In genomic region chr14:23639048-23639890, GRCh38 we compare ENCODE assay signal across 1 cellular context.
TF ChIP-seq lines count a peak whose summit lies in the region.

No MANE protein-coding gene starts in this region.

TF ChIP-seq in HepG2, 621 proteins besides CTCF, POLR2A, EP300 and RAD21 (continued from another document and continues in another):
- peak; percentile 94 for TF ChIP-seq SPEN (CRISPR knock-in tag; IDR thresholded peaks at IDR 0.05; ENCODE audit: low read depth)
- peak; percentile 78 for TF ChIP-seq UBTF (CRISPR knock-in tag; IDR thresholded peaks at IDR 0.05)
- peak; percentile 56 for TF ChIP-seq NFYB (CRISPR knock-in tag; IDR thresholded peaks at IDR 0.05)
- TF ChIP-seq ZBTB21 (CRISPR knock-in tag; IDR thresholded peaks at IDR 0.05): 0 out of 2 replicates have a peak, but pooled peaks have one; percentile 23
- TF ChIP-seq ZNF883 (CRISPR knock-in tag; IDR thresholded peaks at IDR 0.05; ENCODE audit: not compliant biosample characterization): peak; percentile 100
- peak; percentile 33 for TF ChIP-seq TBL1XR1 (IDR thresholded peaks at IDR 0.05; ENCODE audit: borderline replicate concordance, low read length, partially characterized antibody)
- TF ChIP-seq JDP2 (CRISPR knock-in tag; IDR thresholded peaks at IDR 0.05; ENCODE audit: borderline replicate concordance): no peak
- TF ChIP-seq RFX3 (CRISPR knock-in tag; IDR thresholded peaks at IDR 0.05): peak; percentile 24; the same call in 1 of the 2 replicates
- TF ChIP-seq ZNF775 (CRISPR knock-in tag; IDR thresholded peaks at IDR 0.05; ENCODE audit: borderline replicate concordance): no peak; the same call in 1 of the 2 replicates
- peak; percentile 10; the same call in 1 of the 2 replicates for TF ChIP-seq MIER2 (CRISPR knock-in tag; IDR thresholded peaks at IDR 0.05)
- TF ChIP-seq ZBTB20 (CRISPR knock-in tag; IDR thresholded peaks at IDR 0.05; ENCODE audit: borderline replicate concordance, low read depth): peak; percentile 98; the same call in 1 of the 2 replicates
- peak; percentile 10 for TF ChIP-seq PRPF4 (IDR thresholded peaks at IDR 0.05; ENCODE audit: low read depth, low read length, poor library complexity, severe bottlenecking)
- TF ChIP-seq ZBTB8A (CRISPR knock-in tag; IDR thresholded peaks at IDR 0.05; ENCODE audit: borderline replicate concordance, low read depth): peak; percentile 98
- TF ChIP-seq ZMYM2 (CRISPR knock-in tag; IDR thresholded peaks at IDR 0.05): no peak
- TF ChIP-seq BHLHE40 (IDR thresholded peaks at IDR 0.05; ENCODE audit: low read length): peak; percentile 51; the same call in 1 of the 2 replicates
- no peak for TF ChIP-seq KLF9 (CRISPR knock-in tag; IDR thresholded peaks at IDR 0.05; ENCODE audit: low read depth)
- no peak; the same call in none of the 2 replicates for TF ChIP-seq MIER3 (CRISPR knock-in tag; IDR thresholded peaks at IDR 0.05; ENCODE audit: borderline replicate concordance)
- TF ChIP-seq GFI1 (CRISPR knock-in tag; IDR thresholded peaks at IDR 0.05; ENCODE audit: borderline replicate concordance): no peak
- no peak for TF ChIP-seq RORA (CRISPR knock-in tag; IDR thresholded peaks at IDR 0.05)
- TF ChIP-seq ADNP (CRISPR knock-in tag; IDR thresholded peaks at IDR 0.05): no peak
- peak; percentile 83 for TF ChIP-seq ZNF543 (CRISPR knock-in tag; IDR thresholded peaks at IDR 0.05)
- TF ChIP-seq, protein P1, sequence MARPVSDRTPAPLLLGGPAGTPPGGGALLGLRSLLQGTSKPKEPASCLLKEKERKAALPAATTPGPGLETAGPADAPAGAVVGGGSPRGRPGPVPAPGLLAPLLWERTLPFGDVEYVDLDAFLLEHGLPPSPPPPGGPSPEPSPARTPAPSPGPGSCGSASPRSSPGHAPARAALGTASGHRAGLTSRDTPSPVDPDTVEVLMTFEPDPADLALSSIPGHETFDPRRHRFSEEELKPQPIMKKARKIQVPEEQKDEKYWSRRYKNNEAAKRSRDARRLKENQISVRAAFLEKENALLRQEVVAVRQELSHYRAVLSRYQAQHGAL (CRISPR knock-in tag; IDR thresholded peaks at IDR 0.05; ENCODE audit: not compliant biosample characterization): no peak
- TF ChIP-seq, protein P2, sequence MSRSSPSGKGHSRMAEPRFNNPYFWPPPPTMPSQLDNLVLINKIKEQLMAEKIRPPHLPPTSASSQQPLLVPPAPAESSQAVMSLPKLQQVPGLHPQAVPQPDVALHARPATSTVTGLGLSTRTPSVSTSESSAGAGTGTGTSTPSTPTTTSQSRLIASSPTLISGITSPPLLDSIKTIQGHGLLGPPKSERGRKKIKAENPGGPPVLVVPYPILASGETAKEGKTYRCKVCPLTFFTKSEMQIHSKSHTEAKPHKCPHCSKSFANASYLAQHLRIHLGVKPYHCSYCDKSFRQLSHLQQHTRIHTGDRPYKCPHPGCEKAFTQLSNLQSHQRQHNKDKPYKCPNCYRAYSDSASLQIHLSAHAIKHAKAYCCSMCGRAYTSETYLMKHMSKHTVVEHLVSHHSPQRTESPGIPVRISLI (CRISPR knock-in tag; IDR thresholded peaks at IDR 0.05; ENCODE audit: borderline replicate concordance): peak; percentile 70
- TF ChIP-seq ZSCAN5A (CRISPR knock-in tag; IDR thresholded peaks at IDR 0.05; ENCODE audit: borderline replicate concordance): peak; percentile 92
- 0 out of 2 replicates have a peak, but pooled peaks have one; percentile 43 for TF ChIP-seq ZNF839 (CRISPR knock-in tag; IDR thresholded peaks at IDR 0.05; ENCODE audit: borderline replicate concordance)
- peak; percentile 16; the same call in 1 of the 2 replicates for TF ChIP-seq U2AF2 (IDR thresholded peaks at IDR 0.05; ENCODE audit: low read depth, low read length)
- TF ChIP-seq ZNF256 (CRISPR knock-in tag; conservative IDR thresholded peaks at IDR 0.05): no peak
- peak; percentile 56; the same call in 1 of the 2 replicates for TF ChIP-seq RBAK (CRISPR knock-in tag; IDR thresholded peaks at IDR 0.05)
- TF ChIP-seq TFDP2 (CRISPR knock-in tag; IDR thresholded peaks at IDR 0.05): peak; percentile 89
- TF ChIP-seq ZNF709 (CRISPR knock-in tag; IDR thresholded peaks at IDR 0.05): no peak
- peak; percentile 99 for TF ChIP-seq ZNF33B (CRISPR knock-in tag; IDR thresholded peaks at IDR 0.05)
- no peak for TF ChIP-seq ZNF232 (CRISPR knock-in tag; IDR thresholded peaks at IDR 0.05; ENCODE audit: borderline replicate concordance)
- TF ChIP-seq CHCHD3 (CRISPR knock-in tag; IDR thresholded peaks at IDR 0.05): peak; percentile 95
- peak; percentile 74; the same call in 1 of the 2 replicates for TF ChIP-seq KAT7 (CRISPR knock-in tag; IDR thresholded peaks at IDR 0.05; ENCODE audit: borderline replicate concordance)
- no peak for TF ChIP-seq NCOA5 (CRISPR knock-in tag; IDR thresholded peaks at IDR 0.05)
- TF ChIP-seq HOXA3 (CRISPR knock-in tag; IDR thresholded peaks at IDR 0.05): no peak
- TF ChIP-seq ZFP37 (CRISPR knock-in tag; IDR thresholded peaks at IDR 0.05; ENCODE audit: borderline replicate concordance): no peak
- TF ChIP-seq ZFP1 (CRISPR knock-in tag; IDR thresholded peaks at IDR 0.05): peak; percentile 28; the same call in 1 of the 2 replicates
- no peak; the same call in 1 of the 2 replicates for TF ChIP-seq SSRP1 (CRISPR knock-in tag; IDR thresholded peaks at IDR 0.05)
- TF ChIP-seq SATB2 (CRISPR knock-in tag; IDR thresholded peaks at IDR 0.05): no peak
- peak; percentile 71 for TF ChIP-seq ZMYM4 (CRISPR knock-in tag; IDR thresholded peaks at IDR 0.05)
- TF ChIP-seq ZNF782 (CRISPR knock-in tag; IDR thresholded peaks at IDR 0.05; ENCODE audit: borderline replicate concordance): peak; percentile 91
- TF ChIP-seq, protein P3, sequence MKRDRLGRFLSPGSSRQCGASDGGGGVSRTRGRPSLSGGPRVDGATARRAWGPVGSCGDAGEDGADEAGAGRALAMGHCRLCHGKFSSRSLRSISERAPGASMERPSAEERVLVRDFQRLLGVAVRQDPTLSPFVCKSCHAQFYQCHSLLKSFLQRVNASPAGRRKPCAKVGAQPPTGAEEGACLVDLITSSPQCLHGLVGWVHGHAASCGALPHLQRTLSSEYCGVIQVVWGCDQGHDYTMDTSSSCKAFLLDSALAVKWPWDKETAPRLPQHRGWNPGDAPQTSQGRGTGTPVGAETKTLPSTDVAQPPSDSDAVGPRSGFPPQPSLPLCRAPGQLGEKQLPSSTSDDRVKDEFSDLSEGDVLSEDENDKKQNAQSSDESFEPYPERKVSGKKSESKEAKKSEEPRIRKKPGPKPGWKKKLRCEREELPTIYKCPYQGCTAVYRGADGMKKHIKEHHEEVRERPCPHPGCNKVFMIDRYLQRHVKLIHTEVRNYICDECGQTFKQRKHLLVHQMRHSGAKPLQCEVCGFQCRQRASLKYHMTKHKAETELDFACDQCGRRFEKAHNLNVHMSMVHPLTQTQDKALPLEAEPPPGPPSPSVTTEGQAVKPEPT (CRISPR knock-in tag; IDR thresholded peaks at IDR 0.05; ENCODE audit: low read depth): peak; percentile 93; the same call in 1 of the 2 replicates
- peak; percentile 99 for TF ChIP-seq PCBP1 (IDR thresholded peaks at IDR 0.05; ENCODE audit: borderline replicate concordance, low read depth, low read length)
- no peak; the same call in 1 of the 2 replicates for TF ChIP-seq SMAD9 (CRISPR knock-in tag; IDR thresholded peaks at IDR 0.05)
- peak; percentile 90; the same call in 1 of the 2 replicates for TF ChIP-seq ZNF350 (CRISPR knock-in tag; IDR thresholded peaks at IDR 0.05; ENCODE audit: borderline replicate concordance, low read depth)
- TF ChIP-seq, protein P4, sequence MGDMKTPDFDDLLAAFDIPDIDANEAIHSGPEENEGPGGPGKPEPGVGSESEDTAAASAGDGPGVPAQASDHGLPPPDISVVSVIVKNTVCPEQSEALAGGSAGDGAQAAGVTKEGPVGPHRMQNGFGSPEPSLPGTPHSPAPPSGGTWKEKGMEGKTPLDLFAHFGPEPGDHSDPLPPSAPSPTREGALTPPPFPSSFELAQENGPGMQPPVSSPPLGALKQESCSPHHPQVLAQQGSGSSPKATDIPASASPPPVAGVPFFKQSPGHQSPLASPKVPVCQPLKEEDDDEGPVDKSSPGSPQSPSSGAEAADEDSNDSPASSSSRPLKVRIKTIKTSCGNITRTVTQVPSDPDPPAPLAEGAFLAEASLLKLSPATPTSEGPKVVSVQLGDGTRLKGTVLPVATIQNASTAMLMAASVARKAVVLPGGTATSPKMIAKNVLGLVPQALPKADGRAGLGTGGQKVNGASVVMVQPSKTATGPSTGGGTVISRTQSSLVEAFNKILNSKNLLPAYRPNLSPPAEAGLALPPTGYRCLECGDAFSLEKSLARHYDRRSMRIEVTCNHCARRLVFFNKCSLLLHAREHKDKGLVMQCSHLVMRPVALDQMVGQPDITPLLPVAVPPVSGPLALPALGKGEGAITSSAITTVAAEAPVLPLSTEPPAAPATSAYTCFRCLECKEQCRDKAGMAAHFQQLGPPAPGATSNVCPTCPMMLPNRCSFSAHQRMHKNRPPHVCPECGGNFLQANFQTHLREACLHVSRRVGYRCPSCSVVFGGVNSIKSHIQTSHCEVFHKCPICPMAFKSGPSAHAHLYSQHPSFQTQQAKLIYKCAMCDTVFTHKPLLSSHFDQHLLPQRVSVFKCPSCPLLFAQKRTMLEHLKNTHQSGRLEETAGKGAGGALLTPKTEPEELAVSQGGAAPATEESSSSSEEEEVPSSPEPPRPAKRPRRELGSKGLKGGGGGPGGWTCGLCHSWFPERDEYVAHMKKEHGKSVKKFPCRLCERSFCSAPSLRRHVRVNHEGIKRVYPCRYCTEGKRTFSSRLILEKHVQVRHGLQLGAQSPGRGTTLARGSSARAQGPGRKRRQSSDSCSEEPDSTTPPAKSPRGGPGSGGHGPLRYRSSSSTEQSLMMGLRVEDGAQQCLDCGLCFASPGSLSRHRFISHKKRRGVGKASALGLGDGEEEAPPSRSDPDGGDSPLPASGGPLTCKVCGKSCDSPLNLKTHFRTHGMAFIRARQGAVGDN (CRISPR knock-in tag; IDR thresholded peaks at IDR 0.05): peak; percentile 100
- peak; percentile 56 for TF ChIP-seq FOXA3 (CRISPR knock-in tag; IDR thresholded peaks at IDR 0.05)
- TF ChIP-seq ARID5B (CRISPR knock-in tag; IDR thresholded peaks at IDR 0.05): peak; percentile 82
- TF ChIP-seq ESRRA (CRISPR knock-in tag; IDR thresholded peaks at IDR 0.05; ENCODE audit: low read depth): no peak
- peak; percentile 95 for TF ChIP-seq ERF (CRISPR knock-in tag; IDR thresholded peaks at IDR 0.05)
